In genomic region chr1:40058453-40059291, GRCh38 we compare ENCODE assay signal across 11 cellular contexts. TPM values are rescaled to one million over a fixed set of nuclear protein-coding genes. Genes with fewer than 3 reads are reported as not detected.
DNase-seq lines count a peak whose midpoint lies in the region; ATAC-seq, FAIRE-seq and TF ChIP-seq lines count a peak whose summit lies in the region.
"Had no signal": no experiment of that assay in that cellular context is flagged by ENCODE, and none has a peak within 500 bp of the region (broad histone marks: within the 10 kb centered on the region; RNA-seq: fewer than 3 reads in every experiment).

No MANE protein-coding gene starts in this region.

- intact Hi-C loops in MCF 10A (cut with micrococcal nuclease) (no loop called here), breast epithelium (cut with DNase I; ENCODE audit: low total_unique reads) (no loop called here), right lobe of liver (cut with DNase I) (no loop called here)
- intact Hi-C loops in activated T-helper 1 cell treated with anti-CD3 and anti-CD28 coated beads, Interleukin-12 subunit alpha, Interleukin-12 subunit beta, Interleukin-2, Interleukin-4 antibody, amounts not matched to agents 30 ng/mL and 10 ng/mL and 1 ng/mL, durations not matched to agents 14 hours and 24 hours and 36 hours (cut with micrococcal nuclease) = loop anchor here (1.0 to 5.0 kb wide), 3 partner anchors 8 to 199 kb away; partner anchors contain the start of genes CAP1 and ZMPSTE24

- H3K27me3 Mint-ChIP-seq in MCF 10A (ENCODE audit: insufficient read depth, unreplicated experiment) = no peaks in the 10 kb centered on the region
- no peaks in the 10 kb centered on the region for H3K27me3 Mint-ChIP-seq in activated T-helper 1 cell treated with anti-CD3 and anti-CD28 coated beads, Interleukin-12 subunit alpha, Interleukin-12 subunit beta, Interleukin-2, Interleukin-4 antibody, amounts not matched to agents 30 ng/mL and 10 ng/mL and 1 ng/mL, durations not matched to agents 14 hours and 24 hours and 36 hours (ENCODE audit: insufficient read depth)

- H3K4me3 Mint-ChIP-seq in MCF 10A (ENCODE audit: unreplicated experiment) = no peak overlapping the region
- peak overlapping the region; percentile 53 for H3K4me3 Mint-ChIP-seq in activated T-helper 1 cell treated with anti-CD3 and anti-CD28 coated beads, Interleukin-12 subunit alpha, Interleukin-12 subunit beta, Interleukin-2, Interleukin-4 antibody, amounts not matched to agents 30 ng/mL and 10 ng/mL and 1 ng/mL, durations not matched to agents 14 hours and 24 hours and 36 hours

- no peaks in the 10 kb centered on the region for H3K27me3 ChIP-seq in breast epithelium
- H3K27me3 ChIP-seq in right lobe of liver = no peaks in the 10 kb centered on the region
- H3K27me3 ChIP-seq in upper lobe of left lung = no peaks in the 10 kb centered on the region

- no peaks in the 10 kb centered on the region for H3K9me3 Mint-ChIP-seq in MCF 10A (ENCODE audit: unreplicated experiment)
- no peaks in the 10 kb centered on the region for H3K9me3 Mint-ChIP-seq in activated T-helper 1 cell treated with anti-CD3 and anti-CD28 coated beads, Interleukin-12 subunit alpha, Interleukin-12 subunit beta, Interleukin-2, Interleukin-4 antibody, amounts not matched to agents 30 ng/mL and 10 ng/mL and 1 ng/mL, durations not matched to agents 14 hours and 24 hours and 36 hours

- no peaks in the 10 kb centered on the region for H3K9me3 ChIP-seq in breast epithelium
- no peaks in the 10 kb centered on the region for H3K9me3 ChIP-seq in right lobe of liver
- no peaks in the 10 kb centered on the region for H3K9me3 ChIP-seq in upper lobe of left lung

- H3K36me3 ChIP-seq in breast epithelium (no peaks in the 10 kb centered on the region), right lobe of liver (peaks cover 0 to 40% (median 14%) of the 10 kb centered on the region in 4 donors), upper lobe of left lung (peaks cover 3 to 52% (median 19%) of the 10 kb centered on the region in 4 donors)

- POLR2A ChIA-PET in MCF 10A (lab: Yijun Ruan, JAX) = interaction anchor here (0.7 to 2.2 kb wide), 5 partner anchors 8 to 1933 kb away, joined by 3 to 8 read pairs (median 3); partner anchors contain the start of gene CAP1

- CTCF ChIA-PET in MCF 10A (lab: Yijun Ruan, JAX) = interaction anchor here (3.1 kb wide), 1 partner anchor 18 kb away, joined by 9 read pairs; no protein-coding TSS in a partner anchor

- ATAC-seq in right lobe of liver (peak in 3 of 4 donors; percentile 42 to 59 (median 47)), upper lobe of left lung (ENCODE audit: low FRiP score in 2 of 2) (peak in 1 of 2 donors; percentile 32), GM21528 (IDR thresholded peaks at IDR 0.05; ENCODE audit: low FRiP score, unreplicated experiment) (no peak), GM21717 (IDR thresholded peaks at IDR 0.05; ENCODE audit: unreplicated experiment) (no peak)

- DNase-seq in MCF 10A (ENCODE audit: unreplicated experiment) (no peak), breast epithelium (ENCODE audit: low spot score in 2 of 2) (no peak), right lobe of liver (no peak), upper lobe of left lung (no peak), GM19239 (ENCODE audit: insufficient read length, low spot score) (no peak)
- DNase-seq in activated T-helper 1 cell treated with anti-CD3 and anti-CD28 coated beads, Interleukin-12 subunit alpha, Interleukin-12 subunit beta, Interleukin-2, Interleukin-4 antibody, amounts not matched to agents 30 ng/mL and 10 ng/mL and 1 ng/mL, durations not matched to agents 14 hours and 24 hours and 36 hours (ENCODE audit: low spot score) = no peak
- DNase-seq: C1 segment of cervical spinal cord, NCI-H510A treated with DMSO at 0.1 percent for 48 hours, posterior cingulate gyrus had no signal

- H3K27ac Mint-ChIP-seq in MCF 10A (ENCODE audit: low read depth, unreplicated experiment) = peak overlapping the region; percentile 27
- H3K27ac Mint-ChIP-seq in activated T-helper 1 cell treated with anti-CD3 and anti-CD28 coated beads, Interleukin-12 subunit alpha, Interleukin-12 subunit beta, Interleukin-2, Interleukin-4 antibody, amounts not matched to agents 30 ng/mL and 10 ng/mL and 1 ng/mL, durations not matched to agents 14 hours and 24 hours and 36 hours = peak overlapping the region; percentile 78

- no peak for TF ChIP-seq EP300 in upper lobe of left lung (IDR thresholded peaks at IDR 0.05)

- peaks cover 30% of the 10 kb centered on the region for H3K4me1 Mint-ChIP-seq in MCF 10A (ENCODE audit: insufficient read depth, unreplicated experiment)
- H3K4me1 Mint-ChIP-seq in activated T-helper 1 cell treated with anti-CD3 and anti-CD28 coated beads, Interleukin-12 subunit alpha, Interleukin-12 subunit beta, Interleukin-2, Interleukin-4 antibody, amounts not matched to agents 30 ng/mL and 10 ng/mL and 1 ng/mL, durations not matched to agents 14 hours and 24 hours and 36 hours (ENCODE audit: low read depth) = peaks cover 83% of the 10 kb centered on the region

- 58% methylated on average over 7 of the region's 7 CpGs for WGBS in right lobe of liver (ENCODE audit: insufficient coverage, low coverage, low lambda C conversion rate, missing lambda C conversion rate)
- WGBS in upper lobe of left lung, 2 donors = 74 to 75% methylated on average over 7 of the region's 7 CpGs

- peak overlapping the region in 1 of 2 donors; percentile 3 for H3K27ac ChIP-seq in breast epithelium
- peak overlapping the region; percentile 13 to 41 (median 38) for H3K27ac ChIP-seq in right lobe of liver
- H3K27ac ChIP-seq in upper lobe of left lung = peak overlapping the region; percentile 53 to 81 (median 68)

- H3K4me3 ChIP-seq in breast epithelium = no peak overlapping the region
- no peak overlapping the region for H3K4me3 ChIP-seq in right lobe of liver
- no peak overlapping the region for H3K4me3 ChIP-seq in upper lobe of left lung

- FAIRE-seq in GM19239 (lab: Jason Lieb, UNC) = no peak

- TF ChIP-seq POLR2A in breast epithelium (IDR thresholded peaks at IDR 0.05) = no peak
- no peak for TF ChIP-seq POLR2A in right lobe of liver (IDR thresholded peaks at IDR 0.05)
- no peak for TF ChIP-seq POLR2A in upper lobe of left lung (IDR thresholded peaks at IDR 0.05)

- peaks cover 65% of the 10 kb centered on the region for H3K36me3 Mint-ChIP-seq in MCF 10A (ENCODE audit: insufficient read depth, unreplicated experiment)
- peaks cover 51% of the 10 kb centered on the region for H3K36me3 Mint-ChIP-seq in activated T-helper 1 cell treated with anti-CD3 and anti-CD28 coated beads, Interleukin-12 subunit alpha, Interleukin-12 subunit beta, Interleukin-2, Interleukin-4 antibody, amounts not matched to agents 30 ng/mL and 10 ng/mL and 1 ng/mL, durations not matched to agents 14 hours and 24 hours and 36 hours (ENCODE audit: low read depth)

- BruUV-seq in MCF 10A (replicated peaks; lab: Mats Ljungman, UMichigan) = no TSS peak

- H3K4me1 ChIP-seq in breast epithelium (no peaks in the 10 kb centered on the region), right lobe of liver (peaks cover 0 to 20% (median 6%) of the 10 kb centered on the region in 4 donors), upper lobe of left lung (peaks cover 65 to 86% (median 70%) of the 10 kb centered on the region in 4 donors)

- TF ChIP-seq CTCF in MCF 10A (IDR thresholded peaks at IDR 0.05; ENCODE audit: unreplicated experiment) = no peak
- no peak for TF ChIP-seq CTCF in breast epithelium (IDR thresholded peaks at IDR 0.05)
- TF ChIP-seq CTCF in right lobe of liver (IDR thresholded peaks at IDR 0.05) = no peak
- TF ChIP-seq CTCF in upper lobe of left lung (IDR thresholded peaks at IDR 0.05) = no peak

RNA-seq across cellular contexts. Expression of gene CAP1, which starts 18.1 kb away (rescaled TPM):
- total RNA-seq in MCF 10A (2022) = 297 and 339 TPM in 2 replicates
- total RNA-seq in breast epithelium = 100 to 1,000 TPM; 244 to 285 (median 244) TPM
- total RNA-seq in activated T-helper 1 cell treated with anti-CD3 and anti-CD28 coated beads, Interleukin-12 subunit alpha, Interleukin-12 subunit beta, Interleukin-2, Interleukin-4 antibody, amounts not matched to agents 30 ng/mL and 10 ng/mL and 1 ng/mL, durations not matched to agents 14 hours and 24 hours and 36 hours = 421 and 435 TPM in 2 replicates
- total RNA-seq in right lobe of liver = 100 to 1,000 TPM in 5 of 6 experiments, 10 to 100 TPM in 1; 93.1 to 152 (median 128) TPM
- 100 to 1,000 TPM; 113 to 502 (median 245) TPM for total RNA-seq in upper lobe of left lung

RNA-seq across cellular contexts. Expression of gene PPT1, which starts 38.4 kb away (rescaled TPM):
- total RNA-seq in MCF 10A (2022) (55.4 and 56.4 TPM in 2 replicates), breast epithelium (100 to 1,000 TPM in 2 of 3 donors, 10 to 100 TPM in 1; 84.0 to 126 (median 108) TPM), right lobe of liver (10 to 100 TPM; 16.5 to 47.8 (median 33.1) TPM), upper lobe of left lung (100 to 1,000 TPM in 3 of 6 donors, 10 to 100 TPM in 3; 35.6 to 190 (median 95.3) TPM)
- total RNA-seq in activated T-helper 1 cell treated with anti-CD3 and anti-CD28 coated beads, Interleukin-12 subunit alpha, Interleukin-12 subunit beta, Interleukin-2, Interleukin-4 antibody, amounts not matched to agents 30 ng/mL and 10 ng/mL and 1 ng/mL, durations not matched to agents 14 hours and 24 hours and 36 hours = 101 and 110 TPM in 2 replicates

Comparison
In these comparisons a context has a peak if more than half of its experiments do, and no peak if none do; other contexts are left out.
1. ATAC-seq: peak in right lobe of liver (3 of 4); none in GM21528 (single experiment) and GM21717 (single experiment).